Comparison of ENCODE assay signal across 10 cellular contexts in the genomic region with DNA sequence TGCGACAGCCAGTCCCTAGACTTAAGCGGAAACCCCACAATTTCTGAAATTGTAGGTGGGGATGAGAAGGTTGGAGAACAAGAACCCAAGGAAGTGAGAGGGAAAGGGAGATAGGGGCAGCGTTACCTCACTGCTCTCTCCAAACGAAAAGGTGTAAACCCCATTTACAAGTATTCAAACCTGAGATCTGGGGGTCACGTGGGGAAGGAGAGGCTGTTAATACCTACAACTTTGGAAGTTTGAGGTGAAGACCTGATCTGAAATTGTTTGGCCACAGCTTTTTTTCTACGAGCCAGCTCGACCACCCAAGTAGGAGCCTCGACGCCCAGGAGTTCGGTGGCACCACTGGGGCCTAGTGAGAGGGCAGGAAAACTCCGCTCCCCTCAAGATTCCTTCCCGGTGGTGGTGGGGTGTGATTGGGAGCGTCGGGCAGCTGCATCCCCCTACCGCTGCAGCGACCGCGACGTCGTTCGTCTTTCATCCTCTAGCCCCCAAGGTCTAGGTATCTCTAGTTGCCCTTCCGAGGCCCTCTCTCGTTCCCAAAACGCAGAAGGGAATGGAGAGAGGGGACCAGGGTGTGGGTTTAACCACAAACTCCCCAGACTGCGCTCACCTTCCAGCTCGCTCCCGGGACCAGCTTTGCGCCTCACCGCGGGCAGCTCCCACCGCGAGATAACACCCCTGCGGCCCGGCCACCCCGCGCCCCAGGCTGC. TPM values are rescaled to one million over a fixed set of nuclear protein-coding genes. Genes with fewer than 3 reads are reported as not detected.
DNase-seq lines count a peak whose midpoint lies in the region; ATAC-seq and TF ChIP-seq lines count a peak whose summit lies in the region.
"Had no signal": no experiment of that assay in that cellular context is flagged by ENCODE, and none has a peak within 500 bp of the region (broad histone marks: within the 10 kb centered on the region; RNA-seq: fewer than 3 reads in every experiment).

No MANE protein-coding gene starts in this region.

- peaks cover 10 to 45% of the 10 kb centered on the region in 2 donors for H3K4me1 ChIP-seq in thoracic aorta (ENCODE audit: control insufficient read depth in 1 of 2, low read depth in 2 of 2)
- H3K4me1 ChIP-seq: BE2C had no signal

- no peaks in the 10 kb centered on the region for H3K36me3 Mint-ChIP-seq in T-helper 2 cell treated with Interferon-gamma antibody and Interleukin-4, amounts not matched to agents 5 μg/mL and 100 μg/mL, for 36 hours (ENCODE audit: low read depth)
- no peaks in the 10 kb centered on the region for H3K36me3 Mint-ChIP-seq in activated naive CD8-positive, alpha-beta T cell treated with anti-CD3 and anti-CD28 coated beads, Interleukin-2, amount 50 U/mL, for 24 hours (ENCODE audit: low read depth)

- DNase-seq in T-helper 2 cell treated with Interferon-gamma antibody and Interleukin-4, amounts not matched to agents 5 μg/mL and 100 μg/mL, for 36 hours (ENCODE audit: low spot score), result no peak
- DNase-seq in T-helper 2 cell (no peak), iris pigment epithelial cell (ENCODE audit: low read depth) (peak; percentile 29), thoracic aorta (ENCODE audit: low spot score) (no peak), NCI-H774 (lab: John Stamatoyannopoulos, UW) (no peak), omental fat pad (ENCODE audit: low spot score) (no peak)
- no peak for DNase-seq in activated naive CD8-positive, alpha-beta T cell treated with anti-CD3 and anti-CD28 coated beads, Interleukin-2, amount 50 U/mL, for 24 hours
- DNase-seq in stimulated activated CD4-positive, alpha-beta T cell treated with anti-CD3 and anti-CD28 coated beads, Interleukin-2, amount 100 ng/mL, for 24 hours, result no peak

- H3K9me3 ChIP-seq in thoracic aorta, result no peaks in the 10 kb centered on the region
- H3K9me3 ChIP-seq: BE2C had no signal

- peaks cover 50% of the 10 kb centered on the region for H3K4me1 Mint-ChIP-seq in T-helper 2 cell treated with Interferon-gamma antibody and Interleukin-4, amounts not matched to agents 5 μg/mL and 100 μg/mL, for 36 hours (ENCODE audit: low read depth)
- peaks cover 9% of the 10 kb centered on the region for H3K4me1 Mint-ChIP-seq in activated naive CD8-positive, alpha-beta T cell treated with anti-CD3 and anti-CD28 coated beads, Interleukin-2, amount 50 U/mL, for 24 hours

- no peaks in the 10 kb centered on the region for H3K27me3 ChIP-seq in thoracic aorta (replicated peaks; ENCODE audit: insufficient read depth)

- H3K27me3 Mint-ChIP-seq in T-helper 2 cell treated with Interferon-gamma antibody and Interleukin-4, amounts not matched to agents 5 μg/mL and 100 μg/mL, for 36 hours (ENCODE audit: low read depth), result peaks cover 3% of the 10 kb centered on the region
- peaks cover 57% of the 10 kb centered on the region for H3K27me3 Mint-ChIP-seq in activated naive CD8-positive, alpha-beta T cell treated with anti-CD3 and anti-CD28 coated beads, Interleukin-2, amount 50 U/mL, for 24 hours

- H3K27ac ChIP-seq in thoracic aorta, result peak overlapping the region; percentile 97
- H3K27ac ChIP-seq: HL-60 had no signal

- H3K27ac Mint-ChIP-seq in T-helper 2 cell treated with Interferon-gamma antibody and Interleukin-4, amounts not matched to agents 5 μg/mL and 100 μg/mL, for 36 hours, result no peak overlapping the region
- H3K27ac Mint-ChIP-seq in activated naive CD8-positive, alpha-beta T cell treated with anti-CD3 and anti-CD28 coated beads, Interleukin-2, amount 50 U/mL, for 24 hours, result no peak overlapping the region

- H3K4me3 Mint-ChIP-seq in T-helper 2 cell treated with Interferon-gamma antibody and Interleukin-4, amounts not matched to agents 5 μg/mL and 100 μg/mL, for 36 hours, result peak overlapping the region; percentile 91
- H3K4me3 Mint-ChIP-seq in activated naive CD8-positive, alpha-beta T cell treated with anti-CD3 and anti-CD28 coated beads, Interleukin-2, amount 50 U/mL, for 24 hours, result peak overlapping the region; percentile 65

- no peaks in the 10 kb centered on the region for H3K9me3 Mint-ChIP-seq in T-helper 2 cell treated with Interferon-gamma antibody and Interleukin-4, amounts not matched to agents 5 μg/mL and 100 μg/mL, for 36 hours
- no peaks in the 10 kb centered on the region for H3K9me3 Mint-ChIP-seq in activated naive CD8-positive, alpha-beta T cell treated with anti-CD3 and anti-CD28 coated beads, Interleukin-2, amount 50 U/mL, for 24 hours

- no peaks in the 10 kb centered on the region for H3K36me3 ChIP-seq in thoracic aorta
- H3K36me3 ChIP-seq: BE2C had no signal

- H3K4me3 ChIP-seq in thoracic aorta, result peak overlapping the region; percentile 92

- TF ChIP-seq CTCF in thoracic aorta (IDR thresholded peaks at IDR 0.05), result no peak
- no peak for TF ChIP-seq CTCF in omental fat pad (IDR thresholded peaks at IDR 0.05)

- no peak for ATAC-seq in activated naive CD8-positive, alpha-beta T cell treated with anti-CD3 and anti-CD28 coated beads, Interleukin-2, amount 50 U/mL, for 24 hours
- ATAC-seq in thoracic aorta (ENCODE audit: insufficient number of reproducible peaks, low FRiP score, low read depth) (peak; percentile 3), omental fat pad (ENCODE audit: low FRiP score) (no peak)

RNA-seq across cellular contexts. Expression of gene PTPN14, which starts 0.9 kb away (rescaled TPM):
- 10 to 100 TPM; 33.3 to 63.8 TPM for total RNA-seq in thoracic aorta
- total RNA-seq in omental fat pad, result 10 to 100 TPM; 27.1 to 39.1 (median 35.7) TPM

RNA-seq across cellular contexts. Expression of gene CENPF, which starts 52.5 kb away (rescaled TPM):
- total RNA-seq in thoracic aorta (1 to 10 TPM in 1 of 2 donors, under 1 TPM in 1; under 0.01 to 1.8 TPM), omental fat pad (1 to 10 TPM in 3 of 4 donors, under 1 TPM in 1; 0.88 to 4.1 (median 2.4) TPM)
